ENCODE assay signal across 1 cellular context in the genomic region with DNA sequence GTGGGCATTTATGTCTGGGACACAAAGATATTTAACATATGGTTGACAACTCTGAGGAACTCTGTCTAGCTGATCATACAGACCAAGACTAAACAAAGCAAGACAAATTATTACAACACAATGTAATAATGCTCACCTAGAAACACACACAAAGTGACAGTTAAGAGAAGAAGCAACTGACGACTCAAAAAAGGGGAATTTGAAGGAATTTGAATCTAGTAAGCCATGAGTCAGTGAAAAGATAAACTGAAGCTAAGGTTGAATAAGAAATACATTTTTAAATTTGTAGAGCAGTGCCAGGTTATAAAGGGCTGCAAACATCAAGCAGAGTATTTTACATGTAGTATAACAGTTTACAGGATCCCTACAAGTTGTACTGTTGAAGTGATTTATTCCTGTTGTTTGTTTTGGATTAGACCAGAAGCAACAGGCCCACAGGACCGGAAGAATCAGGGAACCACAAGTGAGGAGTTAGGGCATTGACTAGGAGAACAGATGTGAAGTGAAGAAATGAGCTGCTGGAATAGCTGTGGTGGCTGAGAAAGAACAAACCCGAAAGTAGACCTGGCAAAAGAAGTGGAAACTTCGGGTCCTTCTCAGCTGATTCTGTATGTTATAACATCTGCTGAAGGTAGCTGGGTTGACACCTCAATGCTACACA.
TF ChIP-seq lines count a peak whose summit lies in the region.

No MANE protein-coding gene starts in this region.

TF ChIP-seq in IMR-90, 13 proteins besides CTCF, POLR2A, EP300 and RAD21:
- TF ChIP-seq MXI1 (IDR thresholded peaks at IDR 0.05; ENCODE audit: borderline replicate concordance, low read depth, low read length) (no peak), FOS (IDR thresholded peaks at IDR 0.05; ENCODE audit: low read depth, low read length) (no peak)
